8 cellular contexts compared by ENCODE assay signal in genomic region chr2:242085024-242085674, GRCh38.
DNase-seq lines count a peak whose midpoint lies in the region; ATAC-seq lines count a peak whose summit lies in the region.
"Not testable (repeated sequence)": the region's sequence is repeated elsewhere in the genome, so short reads cannot be mapped to it uniquely, and the experiment has no call there.

No MANE protein-coding gene starts in this region.

- peak overlapping the region; percentile 91 for H3K4me2 ChIP-seq in BLaER1

- intact Hi-C loops in Right ventricle myocardium inferior (cut with DNase I) = not testable (repeated sequence)

- not testable (repeated sequence) for H3K36me3 Mint-ChIP-seq in T-helper 17 cell (ENCODE audit: low read depth); naive B cell

- not testable (repeated sequence) for H3K9ac ChIP-seq in BLaER1

- ATAC-seq in GM18868 (IDR thresholded peaks at IDR 0.05; ENCODE audit: unreplicated experiment) (peak; percentile 62), GM21619 (IDR thresholded peaks at IDR 0.05; ENCODE audit: unreplicated experiment) (peak; percentile 10), HG02884 (IDR thresholded peaks at IDR 0.05; ENCODE audit: unreplicated experiment) (peak; percentile 41), HG03469 (IDR thresholded peaks at IDR 0.05; ENCODE audit: unreplicated experiment) (peak; percentile 30), T-helper 17 cell (peak; percentile 14), Right ventricle myocardium inferior (peak; percentile 35), naive B cell (ENCODE audit: low read depth in 2 of 2) (peak; percentile 57 to 61)

- peaks cover 15% of the 10 kb centered on the region for H3K27me3 Mint-ChIP-seq in T-helper 17 cell
- not testable (repeated sequence) for H3K27me3 Mint-ChIP-seq in naive B cell

- not testable (repeated sequence) for H3K27ac Mint-ChIP-seq in T-helper 17 cell
- peak overlapping the region; percentile 92 to 99 (median 99) for H3K27ac Mint-ChIP-seq in naive B cell

- not testable (repeated sequence) for H3K9me3 ChIP-seq in BLaER1; T-helper 17 cell (ENCODE audit: control insufficient read depth, low read length, poor library complexity, severe bottlenecking)

- H3K27me3 ChIP-seq in BLaER1 = not testable (repeated sequence)

- not testable (repeated sequence) for H3K27ac ChIP-seq in BLaER1

- not testable (repeated sequence) for H3K4me3 ChIP-seq in BLaER1

- DNase-seq in T-helper 17 cell; Right ventricle myocardium inferior (ENCODE audit: missing footprints): not testable (repeated sequence)
- peak; percentile 52 for DNase-seq in naive B cell

- H3K9me3 Mint-ChIP-seq in naive B cell = not testable (repeated sequence)

- H4K20me1 ChIP-seq in BLaER1 = not testable (repeated sequence)

- H3K4me3 Mint-ChIP-seq in T-helper 17 cell (peak overlapping the region; percentile 9), naive B cell (peak overlapping the region; percentile 72 to 99 (median 93))

- peaks cover 24% of the 10 kb centered on the region for H3K4me1 Mint-ChIP-seq in T-helper 17 cell
- peaks cover 25 to 33% (median 29%) of the 10 kb centered on the region in 3 donors for H3K4me1 Mint-ChIP-seq in naive B cell

- H3K4me1 ChIP-seq in BLaER1 = peaks cover 24% of the 10 kb centered on the region

- not testable (repeated sequence) for H3K36me3 ChIP-seq in BLaER1

Comparison
In these comparisons a context has a peak if more than half of its experiments do, and no peak if none do; other contexts are left out.
1. ATAC-seq: peak in every context shown above with its lines; median percentile 62 in GM18868; 59 in naive B cell; 41 in HG02884; 35 in Right ventricle myocardium inferior; 30 in HG03469; 14 in T-helper 17 cell; 10 in GM21619.